ENCODE assay signal across 8 cellular contexts in genomic region chr10:132308588-132309451, GRCh38. TPM values are rescaled to one million over a fixed set of nuclear protein-coding genes. Genes with fewer than 3 reads are reported as not detected.
A peak's percentile ranks its signal among the peaks of the same experiment; 100 is the strongest.
DNase-seq lines count a peak whose midpoint lies in the region; ATAC-seq, FAIRE-seq and TF ChIP-seq lines count a peak whose summit lies in the region.

No MANE protein-coding gene starts in this region.

- peaks cover 12% of the 10 kb centered on the region for H3K36me3 Mint-ChIP-seq in MCF 10A (ENCODE audit: insufficient read depth, unreplicated experiment)
- H3K36me3 Mint-ChIP-seq in memory B cell: peaks cover 4% of the 10 kb centered on the region

- ATAC-seq in A549 (peak; percentile 30 to 53; a peak in 5 of 6 replicates), HG02678 (IDR thresholded peaks at IDR 0.05; ENCODE audit: unreplicated experiment) (peak; percentile 4), memory B cell (ENCODE audit: low read depth) (no peak), GM18870 (IDR thresholded peaks at IDR 0.05; ENCODE audit: unreplicated experiment) (no peak)

- H3K4me3 ChIP-seq in A549: peak overlapping the region; percentile 88
- H3K4me3 ChIP-seq in vagina: peak overlapping the region; percentile 57 to 93

- POLR2A ChIA-PET in A549 (lab: Yijun Ruan, JAX): interaction anchor here (0.5 kb wide), 1 partner anchor 11 kb away, joined by 3 read pairs; no protein-coding TSS in a partner anchor
- POLR2A ChIA-PET in MCF 10A (lab: Yijun Ruan, JAX): interaction anchor here (0.9 kb wide), 1 partner anchor 22 kb away, joined by 7 read pairs; no protein-coding TSS in a partner anchor

- H3K27ac Mint-ChIP-seq in MCF 10A (ENCODE audit: low read depth, unreplicated experiment) (no peak overlapping the region), memory B cell (no peak overlapping the region)

- no peak for TF ChIP-seq EP300 in A549 (IDR thresholded peaks at IDR 0.05)

- intact Hi-C loops in MCF 10A (cut with micrococcal nuclease): loop anchor here (5.0 kb wide), 1 partner anchor 43 kb away; no protein-coding TSS in a partner anchor
- intact Hi-C loops in vagina (cut with DNase I): no loop called here

- H3K27me3 Mint-ChIP-seq in MCF 10A (ENCODE audit: insufficient read depth, unreplicated experiment) (no peaks in the 10 kb centered on the region), memory B cell (peaks cover 6% of the 10 kb centered on the region)

- TF ChIP-seq POLR2A in A549 (IDR thresholded peaks at IDR 0.05; ENCODE audit: low read length) (peak; percentile 79), vagina (IDR thresholded peaks at IDR 0.05) (no peak)

- peak overlapping the region; percentile 61 for H3K4me3 Mint-ChIP-seq in MCF 10A (ENCODE audit: unreplicated experiment)
- peak overlapping the region; percentile 81 for H3K4me3 Mint-ChIP-seq in memory B cell

- WGBS in A549 (ENCODE audit: missing lambda C conversion rate): 79% methylated on average over 22 of the region's 60 CpGs

- H3K4me1 Mint-ChIP-seq in MCF 10A (ENCODE audit: insufficient read depth, unreplicated experiment) (no peaks in the 10 kb centered on the region), memory B cell (peaks cover 5% of the 10 kb centered on the region)

- H3K9me3 ChIP-seq in A549 (no peaks in the 10 kb centered on the region), vagina (no peaks in the 10 kb centered on the region)

- TF ChIP-seq CTCF in A549 (IDR thresholded peaks at IDR 0.05) (no peak), MCF 10A (IDR thresholded peaks at IDR 0.05; ENCODE audit: unreplicated experiment) (no peak), vagina (IDR thresholded peaks at IDR 0.05) (no peak)

- no peak for TF ChIP-seq RAD21 in A549 (conservative IDR thresholded peaks at IDR 0.05 in 1 of 2, IDR thresholded peaks at IDR 0.05 in 1 of 2)

- H3K27ac ChIP-seq in A549: peak overlapping the region; percentile 95 to 97
- H3K27ac ChIP-seq in vagina: peak overlapping the region; percentile 75

- no peaks in the 10 kb centered on the region for H3K27me3 ChIP-seq in vagina

- H3K4me1 ChIP-seq in A549 (peaks cover 21% of the 10 kb centered on the region), vagina (peaks cover 19% of the 10 kb centered on the region)

- H3K36me3 ChIP-seq in vagina: no peaks in the 10 kb centered on the region

- BruUV-seq in MCF 10A (replicated peaks; lab: Mats Ljungman, UMichigan): no TSS peak

- H3K9me3 Mint-ChIP-seq in MCF 10A (ENCODE audit: unreplicated experiment) (peaks cover 7% of the 10 kb centered on the region), memory B cell (no peaks in the 10 kb centered on the region)

- H3K4me2 ChIP-seq in A549: peak overlapping the region; percentile 88

- peak in 1 of 2 experiments; percentile 21 for DNase-seq in A549 (ENCODE audit: low read depth in 1 of 2, low spot score in 1 of 2)
- DNase-seq in MCF 10A (ENCODE audit: unreplicated experiment): no peak
- no peak for DNase-seq in memory B cell (ENCODE audit: low spot score in 2 of 2)
- no peak for DNase-seq in vagina (ENCODE audit: extremely low spot score in 2 of 2)
- DNase-seq in ureter (ENCODE audit: low spot score): no peak
- no peak for DNase-seq in NCI-H187 treated with DMSO at 0.1 percent for 48 hours (lab: John Stamatoyannopoulos, UW)

- FAIRE-seq in A549 (lab: Jason Lieb, UNC): no peak

- CTCF ChIA-PET in A549 (lab: Yijun Ruan, JAX): no interaction called here
- CTCF ChIA-PET in MCF 10A (lab: Yijun Ruan, JAX): no interaction called here

TF ChIP-seq in A549, 52 proteins besides CTCF, POLR2A, EP300 and RAD21 (continues in another document):
- no peak for TF ChIP-seq FOSB (CRISPR knock-in tag; IDR thresholded peaks at IDR 0.05)
- peak; percentile 80 for TF ChIP-seq MYC (IDR thresholded peaks at IDR 0.05; ENCODE audit: borderline replicate concordance, low read length)
- TF ChIP-seq CBX2 (IDR thresholded peaks at IDR 0.05; ENCODE audit: borderline replicate concordance, low read depth): no peak
- TF ChIP-seq HOXB5 (CRISPR knock-in tag; IDR thresholded peaks at IDR 0.05): peak; percentile 74
- TF ChIP-seq, protein P1, sequence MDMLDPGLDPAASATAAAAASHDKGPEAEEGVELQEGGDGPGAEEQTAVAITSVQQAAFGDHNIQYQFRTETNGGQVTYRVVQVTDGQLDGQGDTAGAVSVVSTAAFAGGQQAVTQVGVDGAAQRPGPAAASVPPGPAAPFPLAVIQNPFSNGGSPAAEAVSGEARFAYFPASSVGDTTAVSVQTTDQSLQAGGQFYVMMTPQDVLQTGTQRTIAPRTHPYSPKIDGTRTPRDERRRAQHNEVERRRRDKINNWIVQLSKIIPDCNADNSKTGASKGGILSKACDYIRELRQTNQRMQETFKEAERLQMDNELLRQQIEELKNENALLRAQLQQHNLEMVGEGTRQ (IDR thresholded peaks at IDR 0.05): no peak
- TF ChIP-seq NFE2L2 (conservative IDR thresholded peaks at IDR 0.05; ENCODE audit: low read length): no peak
- TF ChIP-seq, protein P2, sequence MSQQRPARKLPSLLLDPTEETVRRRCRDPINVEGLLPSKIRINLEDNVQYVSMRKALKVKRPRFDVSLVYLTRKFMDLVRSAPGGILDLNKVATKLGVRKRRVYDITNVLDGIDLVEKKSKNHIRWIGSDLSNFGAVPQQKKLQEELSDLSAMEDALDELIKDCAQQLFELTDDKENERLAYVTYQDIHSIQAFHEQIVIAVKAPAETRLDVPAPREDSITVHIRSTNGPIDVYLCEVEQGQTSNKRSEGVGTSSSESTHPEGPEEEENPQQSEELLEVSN (IDR thresholded peaks at IDR 0.05; ENCODE audit: borderline replicate concordance, low read depth): peak; percentile 93
- no peak for TF ChIP-seq HOXA7 (CRISPR knock-in tag; IDR thresholded peaks at IDR 0.05)
- TF ChIP-seq, protein P3, sequence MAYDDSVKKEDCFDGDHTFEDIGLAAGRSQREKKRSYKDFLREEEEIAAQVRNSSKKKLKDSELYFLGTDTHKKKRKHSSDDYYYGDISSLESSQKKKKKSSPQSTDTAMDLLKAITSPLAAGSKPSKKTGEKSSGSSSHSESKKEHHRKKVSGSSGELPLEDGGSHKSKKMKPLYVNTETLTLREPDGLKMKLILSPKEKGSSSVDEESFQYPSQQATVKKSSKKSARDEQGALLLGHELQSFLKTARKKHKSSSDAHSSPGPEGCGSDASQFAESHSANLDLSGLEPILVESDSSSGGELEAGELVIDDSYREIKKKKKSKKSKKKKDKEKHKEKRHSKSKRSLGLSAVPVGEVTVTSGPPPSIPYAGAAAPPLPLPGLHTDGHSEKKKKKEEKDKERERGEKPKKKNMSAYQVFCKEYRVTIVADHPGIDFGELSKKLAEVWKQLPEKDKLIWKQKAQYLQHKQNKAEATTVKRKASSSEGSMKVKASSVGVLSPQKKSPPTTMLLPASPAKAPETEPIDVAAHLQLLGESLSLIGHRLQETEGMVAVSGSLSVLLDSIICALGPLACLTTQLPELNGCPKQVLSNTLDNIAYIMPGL (CRISPR knock-in tag; IDR thresholded peaks at IDR 0.05; ENCODE audit: borderline replicate concordance): no peak
- no peak; the same call in 1 of the 2 replicates for TF ChIP-seq FOXS1 (CRISPR knock-in tag; IDR thresholded peaks at IDR 0.05)
- TF ChIP-seq ZFP36 (IDR thresholded peaks at IDR 0.05; ENCODE audit: borderline replicate concordance, partially characterized antibody): no peak
- TF ChIP-seq HEYL (CRISPR knock-in tag; IDR thresholded peaks at IDR 0.05): no peak
- no peak for TF ChIP-seq NPAS2 (CRISPR knock-in tag; IDR thresholded peaks at IDR 0.05; ENCODE audit: borderline replicate concordance)
- TF ChIP-seq NR3C1 (IDR thresholded peaks at IDR 0.05): no peak
- no peak for TF ChIP-seq KDM1A (IDR thresholded peaks at IDR 0.05; ENCODE audit: low read depth)
- no peak for TF ChIP-seq GATA3 (IDR thresholded peaks at IDR 0.05; ENCODE audit: borderline replicate concordance)
- peak; percentile 98 for TF ChIP-seq MAX (IDR thresholded peaks at IDR 0.05)
- TF ChIP-seq RCOR1 (IDR thresholded peaks at IDR 0.05; ENCODE audit: low read depth, low read length): no peak
- TF ChIP-seq KDM5A (IDR thresholded peaks at IDR 0.05): no peak
- TF ChIP-seq, protein P4, sequence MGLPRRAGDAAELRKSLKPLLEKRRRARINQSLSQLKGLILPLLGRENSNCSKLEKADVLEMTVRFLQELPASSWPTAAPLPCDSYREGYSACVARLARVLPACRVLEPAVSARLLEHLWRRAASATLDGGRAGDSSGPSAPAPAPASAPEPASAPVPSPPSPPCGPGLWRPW (IDR thresholded peaks at IDR 0.05): no peak
- peak; percentile 80; the same call in 1 of the 2 replicates for TF ChIP-seq ATOH8 (CRISPR knock-in tag; IDR thresholded peaks at IDR 0.05; ENCODE audit: low read depth)
- no peak for TF ChIP-seq EHF (CRISPR knock-in tag; IDR thresholded peaks at IDR 0.05)
- TF ChIP-seq CBX8 (IDR thresholded peaks at IDR 0.05): no peak
- peak in 1 of 2 experiments; percentile 11; a peak in 1 of 5 replicates for TF ChIP-seq JUN (IDR thresholded peaks at IDR 0.05)
- TF ChIP-seq HDAC2 (IDR thresholded peaks at IDR 0.05): no peak

RNA-seq across cellular contexts. Expression of gene STK32C, which starts 1.1 kb away (rescaled TPM):
- polyA plus RNA-seq in A549 (2011; rRNA removed): 23.5 and 29.9 TPM in 2 replicates
- 51.5 and 53.2 TPM in 2 replicates for polyA plus RNA-seq in A549 (2012; cell fraction: cytosol; rRNA removed)
- polyA plus RNA-seq in A549 (2012; cell fraction: nucleus; rRNA removed): 52.9 and 56.5 TPM in 2 replicates
- 41.5 to 47.9 TPM (median 43.6 TPM) in 3 replicates for polyA plus RNA-seq in A549 (2017; fragmentation: RNase III; extraction: RNeasy Plus Mini Kit Qiagen cat#74134 plus additional on column Dnase treatment)
- polyA minus RNA-seq in A549 (2011; rRNA and poly(A)+ RNA removed): 20.3 and 22.3 TPM in 2 replicates
- total RNA-seq in MCF 10A (2022): 20.7 and 21.2 TPM in 2 replicates
- 4.7 TPM for total RNA-seq in vagina
- 10.8 TPM for total RNA-seq in ureter

RNA-seq across cellular contexts. Expression of gene LRRC27, which starts 23.2 kb away (rescaled TPM):
- polyA plus RNA-seq in A549 (2011; rRNA removed): 6.9 and 9.0 TPM in 2 replicates
- polyA plus RNA-seq in A549 (2012; cell fraction: cytosol; rRNA removed): 4.3 and 4.8 TPM in 2 replicates
- polyA plus RNA-seq in A549 (2012; cell fraction: nucleus; rRNA removed): 8.4 and 12.2 TPM in 2 replicates
- polyA plus RNA-seq in A549 (2017; fragmentation: RNase III; extraction: RNeasy Plus Mini Kit Qiagen cat#74134 plus additional on column Dnase treatment): 6.5 to 8.3 TPM (median 6.9 TPM) in 3 replicates
- 5.3 and 7.4 TPM in 2 replicates for polyA minus RNA-seq in A549 (2011; rRNA and poly(A)+ RNA removed)
- total RNA-seq in MCF 10A (2022): 9.1 and 10.4 TPM in 2 replicates
- 4.9 TPM for total RNA-seq in vagina
- 15.1 TPM for total RNA-seq in ureter

Comparison
In these comparisons a context has a peak if more than half of its experiments do, and no peak if none do; other contexts are left out.
1. ATAC-seq: peak in A549 (2 of 2) and HG02678 (single experiment); none in memory B cell (single experiment) and GM18870 (single experiment).